ENCODE assay signal across 1 cellular context in genomic region chr16:11067697-11068141, GRCh38.
TF ChIP-seq lines count a peak whose summit lies in the region.

No MANE protein-coding gene starts in this region.

TF ChIP-seq in HepG2, 621 proteins besides CTCF, POLR2A, EP300 and RAD21 (continued from another document and continues in another):
- TF ChIP-seq ARID5B (CRISPR knock-in tag; IDR thresholded peaks at IDR 0.05) (peak; percentile 10; the same call in 1 of the 2 replicates), ZFY (CRISPR knock-in tag; IDR thresholded peaks at IDR 0.05) (peak; percentile 55; the same call in 1 of the 2 replicates), ZNF784 (CRISPR knock-in tag; IDR thresholded peaks at IDR 0.05; ENCODE audit: borderline replicate concordance) (no peak), DNMT3B (CRISPR knock-in tag; conservative IDR thresholded peaks at IDR 0.05) (no peak), SKI (IDR thresholded peaks at IDR 0.05; ENCODE audit: partially characterized antibody) (no peak), USF2 (IDR thresholded peaks at IDR 0.05; ENCODE audit: low read depth, low read length) (no peak), USF2 (CRISPR knock-in tag; IDR thresholded peaks at IDR 0.05; ENCODE audit: borderline replicate concordance) (no peak), ZNF318 (CRISPR knock-in tag; IDR thresholded peaks at IDR 0.05) (no peak), TEAD3 (CRISPR knock-in tag; optimal IDR thresholded peaks at IDR 0.05; ENCODE audit: borderline replicate concordance) (peak; percentile 44), KDM2A (CRISPR knock-in tag; IDR thresholded peaks at IDR 0.05; ENCODE audit: borderline replicate concordance, low read depth) (0 out of 2 replicates have a peak, but pooled peaks have one; percentile 35), SRF (IDR thresholded peaks at IDR 0.05; ENCODE audit: low read depth, low read length) (0 out of 2 replicates have a peak, but pooled peaks have one; percentile 21), ZNF737 (CRISPR knock-in tag; IDR thresholded peaks at IDR 0.05; ENCODE audit: borderline replicate concordance) (no peak), RORA (CRISPR knock-in tag; IDR thresholded peaks at IDR 0.05) (no peak), CHD4 (IDR thresholded peaks at IDR 0.05; ENCODE audit: borderline replicate concordance, low read length) (no peak), ZSCAN12 (CRISPR knock-in tag; IDR thresholded peaks at IDR 0.05) (no peak), ZNF543 (CRISPR knock-in tag; IDR thresholded peaks at IDR 0.05) (peak; percentile 44; the same call in 1 of the 2 replicates), TAF1 (CRISPR knock-in tag; IDR thresholded peaks at IDR 0.05) (no peak), ZNF7 (CRISPR knock-in tag; IDR thresholded peaks at IDR 0.05) (no peak), ZNF124 (CRISPR knock-in tag; IDR thresholded peaks at IDR 0.05) (0 out of 2 replicates have a peak, but pooled peaks have one; percentile 73), TEAD2 (CRISPR knock-in tag; IDR thresholded peaks at IDR 0.05) (no peak), ZBTB38 (CRISPR knock-in tag; IDR thresholded peaks at IDR 0.05) (peak; percentile 49), PRDM10 (CRISPR knock-in tag; IDR thresholded peaks at IDR 0.05; ENCODE audit: low read depth) (no peak), ZNF614 (CRISPR knock-in tag; IDR thresholded peaks at IDR 0.05; ENCODE audit: borderline replicate concordance) (0 out of 2 replicates have a peak, but pooled peaks have one; percentile 21), SP4 (CRISPR knock-in tag; IDR thresholded peaks at IDR 0.05) (0 out of 2 replicates have a peak, but pooled peaks have one; percentile 24), ETS1 (CRISPR knock-in tag; IDR thresholded peaks at IDR 0.05) (no peak), KMT2A (CRISPR knock-in tag; IDR thresholded peaks at IDR 0.05) (0 out of 2 replicates have a peak, but pooled peaks have one; percentile 23), TFDP1 (CRISPR knock-in tag; IDR thresholded peaks at IDR 0.05; ENCODE audit: borderline replicate concordance) (peak; percentile 11; the same call in 1 of the 2 replicates), HOXA7 (CRISPR knock-in tag; IDR thresholded peaks at IDR 0.05) (no peak), ZBTB49 (CRISPR knock-in tag; IDR thresholded peaks at IDR 0.05; ENCODE audit: borderline replicate concordance) (0 out of 2 replicates have a peak, but pooled peaks have one; percentile 43), JARID2 (CRISPR knock-in tag; IDR thresholded peaks at IDR 0.05; ENCODE audit: insufficient replicate concordance) (no peak), TGIF2 (CRISPR knock-in tag; IDR thresholded peaks at IDR 0.05) (0 out of 2 replicates have a peak, but pooled peaks have one; percentile 56), ZNF350 (CRISPR knock-in tag; IDR thresholded peaks at IDR 0.05; ENCODE audit: borderline replicate concordance, low read depth) (peak; percentile 60; the same call in 1 of the 2 replicates)
